ENCODE assay signal across 19 cellular contexts in genomic region chr22:42841444-42841843, GRCh38. TPM values are rescaled to one million over a fixed set of nuclear protein-coding genes. Genes with fewer than 3 reads are reported as not detected.
DNase-seq lines count a peak whose midpoint lies in the region; ATAC-seq and TF ChIP-seq lines count a peak whose summit lies in the region.
"Had no signal": no experiment of that assay in that cellular context is flagged by ENCODE, and none has a peak within 500 bp of the region (broad histone marks: within the 10 kb centered on the region; RNA-seq: fewer than 3 reads in every experiment).

No MANE protein-coding gene starts in this region.

- peaks cover 54% of the 10 kb centered on the region for H3F3A ChIP-seq in GM23248 (ENCODE audit: insufficient read depth)

- TF ChIP-seq CTCF in dorsolateral prefrontal cortex (IDR thresholded peaks at IDR 0.05 in 54 of 56, conservative IDR thresholded peaks at IDR 0.05 in 2 of 56; ENCODE audit: low read depth in 1 of 56, partially characterized antibody in 56 of 56) (no peak), heart right ventricle (IDR thresholded peaks at IDR 0.05) (no peak)

- H3K4me1 ChIP-seq in ACC112 (ENCODE audit: control insufficient read depth, insufficient read depth, low read length, unreplicated experiment) (peaks cover 14% of the 10 kb centered on the region), GM23248 (ENCODE audit: insufficient read depth) (peaks cover 41% of the 10 kb centered on the region), adipocyte (ENCODE audit: control insufficient read depth, insufficient read depth, low read length) (peaks cover 15% of the 10 kb centered on the region), heart right ventricle (peaks cover 0 to 16% (median 0%) of the 10 kb centered on the region in 9 donors)
- H3K4me1 ChIP-seq: neural progenitor cell, uterus had no signal

- H3K27ac ChIP-seq in ACC112 (ENCODE audit: low read depth, low read length) = peak overlapping the region; percentile 29
- peak overlapping the region; percentile 46 for H3K27ac ChIP-seq in GM23248
- H3K27ac ChIP-seq in dorsolateral prefrontal cortex = no peak overlapping the region
- H3K27ac ChIP-seq in heart right ventricle = no peak overlapping the region
- H3K27ac ChIP-seq: esophagus squamous epithelium, hepatocyte, neural progenitor cell, uterus had no signal

- intact Hi-C loops in dorsolateral prefrontal cortex (cut with DNase I) (no loop called here), heart right ventricle (cut with DNase I) (no loop called here)

- H3K4me2 ChIP-seq in GM23248 (ENCODE audit: unreplicated experiment) = peak overlapping the region; percentile 54
- H3K4me2 ChIP-seq: hepatocyte, neural progenitor cell had no signal

- no peak overlapping the region; the same call in 1 of the 2 replicates for H3K9ac ChIP-seq in GM23248
- H3K9ac ChIP-seq in adipocyte (ENCODE audit: low read length) = no peak overlapping the region
- H3K9ac ChIP-seq: neural progenitor cell had no signal

- no peak overlapping the region for H3K4me3 ChIP-seq in ACC112 (ENCODE audit: low read depth, low read length)
- peak overlapping the region; percentile 27; the same call in 1 of the 2 replicates for H3K4me3 ChIP-seq in GM23248
- no peak overlapping the region for H3K4me3 ChIP-seq in adipocyte (ENCODE audit: low read length)
- H3K4me3 ChIP-seq in dorsolateral prefrontal cortex = no peak overlapping the region
- H3K4me3 ChIP-seq in heart right ventricle = no peak overlapping the region
- H3K4me3 ChIP-seq: esophagus squamous epithelium, hepatocyte, neural progenitor cell, uterus had no signal

- no peak for ATAC-seq in heart right ventricle
- ATAC-seq: HepG2, right cardiac atrium had no signal

- peak; percentile 74 for DNase-seq in GM23248
- DNase-seq in adipocyte (ENCODE audit: low read depth) = peak; percentile 45
- DNase-seq in glomerular visceral epithelial cell (ENCODE audit: extremely low spot score) = peak; percentile 35
- DNase-seq in dorsolateral prefrontal cortex = no peak
- no peak for DNase-seq in NCI-H1092 (lab: John Stamatoyannopoulos, UW)
- DNase-seq in heart right ventricle = no peak
- no peak for DNase-seq in NCI-H2029 (lab: John Stamatoyannopoulos, UW)
- DNase-seq: activated CD4-positive, alpha-beta T cell treated with anti-CD3 and anti-CD28 coated beads for 1 hour; activated CD8-positive, alpha-beta memory T cell treated with anti-CD3 and anti-CD28 coated beads, Interleukin-2, amount 50 U/mL, for 4 hours; esophagus squamous epithelium; MM.1S; NCI-H187; right cardiac atrium; SHP77 treated with DMSO at 0.1 percent for 48 hours; uterus had no signal

- H3K79me2 ChIP-seq in ACC112 (ENCODE audit: control insufficient read depth, insufficient read depth, low read length, unreplicated experiment) (peaks cover 26% of the 10 kb centered on the region), GM23248 (ENCODE audit: insufficient read depth) (peaks cover 86% of the 10 kb centered on the region)

- no peak overlapping the region for H2AFZ ChIP-seq in ACC112 (ENCODE audit: low read length, unreplicated experiment)
- no peak overlapping the region for H2AFZ ChIP-seq in GM23248
- H2AFZ ChIP-seq: hepatocyte, neural progenitor cell had no signal

- H3K9me3 ChIP-seq in GM23248 (ENCODE audit: low read depth) (no peaks in the 10 kb centered on the region), adipocyte (ENCODE audit: control insufficient read depth, low read length) (no peaks in the 10 kb centered on the region), heart right ventricle (no peaks in the 10 kb centered on the region)
- H3K9me3 ChIP-seq: esophagus squamous epithelium, uterus had no signal

- H3K27me3 ChIP-seq in ACC112 (ENCODE audit: insufficient read depth, low read length) (no peaks in the 10 kb centered on the region), GM23248 (replicated peaks; ENCODE audit: insufficient read depth) (no peaks in the 10 kb centered on the region), adipocyte (replicated peaks; ENCODE audit: control insufficient read depth, insufficient read depth, low read length) (no peaks in the 10 kb centered on the region), dorsolateral prefrontal cortex (no peaks in the 10 kb centered on the region), heart right ventricle (no peaks in the 10 kb centered on the region)
- H3K27me3 ChIP-seq: esophagus squamous epithelium, hepatocyte, neural progenitor cell, uterus had no signal

- in situ Hi-C loops in GM23248 (cut with MboI) = no loop called here

- H3K9me2 ChIP-seq in GM23248 (ENCODE audit: insufficient read depth) = no peaks in the 10 kb centered on the region

- H4K20me1 ChIP-seq in GM23248 (ENCODE audit: insufficient read depth) = no peaks in the 10 kb centered on the region

- 21 to 23% methylated on average over 3 of the region's 3 CpGs for WGBS in GM23248 (ENCODE audit: low coverage in 1 of 2, low lambda C conversion rate in 2 of 2, missing lambda C conversion rate in 2 of 2), 2 experiments
- WGBS in heart right ventricle, 2 donors = 58 to 69% methylated on average over 3 of the region's 3 CpGs

- H3K36me3 ChIP-seq in ACC112 (ENCODE audit: insufficient read depth, low read length) (peaks cover 16% of the 10 kb centered on the region), GM23248 (ENCODE audit: low read depth) (peaks cover 43% of the 10 kb centered on the region; the same call in 1 of the 2 replicates), adipocyte (ENCODE audit: control insufficient read depth, insufficient read depth, low read length, severe bottlenecking) (peaks cover 64% of the 10 kb centered on the region), heart right ventricle (peaks cover 0 to 100% (median 31%) of the 10 kb centered on the region in 9 donors)
- H3K36me3 ChIP-seq: neural progenitor cell, uterus had no signal

RNA-seq across cellular contexts. Expression of gene ARFGAP3, which starts 15.6 kb away (rescaled TPM):
- total RNA-seq in GM23248 (2014; rRNA removed; shearing (Covaris generic)) = 83.2 and 96.8 TPM in 2 replicates
- polyA plus RNA-seq in GM23248 (2016; fragmentation: Nextera tagmentation; extraction: Ambion mirVana) (79.7 and 81.5 TPM in 2 replicates), heart right ventricle (10 to 100 TPM; 21.9 to 24.4 TPM)
- total RNA-seq in dorsolateral prefrontal cortex (10 to 100 TPM; 18.5 to 37.7 (median 25.9) TPM), heart right ventricle (10 to 100 TPM; 10.6 to 29.4 (median 23.2) TPM)

Comparison
In these comparisons a context has a peak if more than half of its experiments do, and no peak if none do; other contexts are left out.
1. H3K27ac ChIP-seq: peak in ACC112 (single experiment) and GM23248 (single experiment); none in dorsolateral prefrontal cortex (0 of 59) and heart right ventricle (0 of 10).
2. DNase-seq: peak in GM23248 (single experiment), adipocyte (single experiment) and glomerular visceral epithelial cell (single experiment); none in dorsolateral prefrontal cortex (0 of 10), NCI-H1092 (single experiment), heart right ventricle (0 of 2) and NCI-H2029 (single experiment).